ENCODE assay signal across 1 cellular context in the genomic region with DNA sequence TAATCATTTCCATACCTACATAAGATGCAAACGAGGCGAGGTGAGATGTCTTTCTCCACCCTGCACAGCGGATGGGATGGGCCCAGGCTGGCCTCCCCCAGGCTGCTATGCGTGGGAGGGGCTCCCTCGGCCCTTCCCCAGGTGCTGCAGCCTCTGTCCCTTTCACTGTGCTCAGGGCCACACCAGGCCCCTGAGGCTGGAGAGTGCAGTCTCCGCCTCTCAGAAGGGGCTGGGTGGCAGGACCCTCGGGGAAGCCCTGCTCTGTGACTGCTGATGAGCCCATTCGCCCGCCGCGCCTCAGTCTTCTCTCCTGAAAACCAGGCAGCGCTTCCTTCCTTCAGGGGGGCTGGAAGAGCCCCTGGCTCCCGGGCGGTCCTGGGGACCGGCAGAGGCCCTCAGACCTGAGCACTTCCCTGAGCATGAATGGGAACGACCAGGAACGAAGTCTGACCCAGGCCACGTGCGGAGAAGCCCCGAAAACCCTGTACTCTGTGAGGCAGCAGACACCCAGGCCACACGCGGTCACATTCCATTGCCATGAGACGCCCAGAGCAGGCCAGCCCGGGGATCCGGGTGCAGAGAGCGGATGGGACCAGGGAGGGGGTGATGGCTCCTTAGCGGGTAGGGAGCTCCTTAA.
TF ChIP-seq lines count a peak whose summit lies in the region.

No MANE protein-coding gene starts in this region.

TF ChIP-seq in HepG2, 621 proteins besides CTCF, POLR2A, EP300 and RAD21 (continued from another document and continues in another):
- TF ChIP-seq, protein P1, sequence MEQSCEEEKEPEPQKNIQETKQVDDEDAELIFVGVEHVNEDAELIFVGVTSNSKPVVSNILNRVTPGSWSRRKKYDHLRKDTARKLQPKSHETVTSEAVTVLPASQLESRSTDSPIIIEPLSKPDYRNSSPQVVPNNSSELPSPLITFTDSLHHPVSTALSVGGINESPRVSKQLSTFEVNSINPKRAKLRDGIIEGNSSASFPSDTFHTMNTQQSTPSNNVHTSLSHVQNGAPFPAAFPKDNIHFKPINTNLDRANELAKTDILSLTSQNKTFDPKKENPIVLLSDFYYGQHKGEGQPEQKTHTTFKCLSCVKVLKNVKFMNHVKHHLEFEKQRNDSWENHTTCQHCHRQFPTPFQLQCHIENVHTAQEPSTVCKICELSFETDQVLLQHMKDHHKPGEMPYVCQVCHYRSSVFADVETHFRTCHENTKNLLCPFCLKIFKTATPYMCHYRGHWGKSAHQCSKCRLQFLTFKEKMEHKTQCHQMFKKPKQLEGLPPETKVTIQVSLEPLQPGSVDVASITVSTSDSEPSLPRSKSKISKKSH (CRISPR knock-in tag; IDR thresholded peaks at IDR 0.05; ENCODE audit: borderline replicate concordance) = peak; percentile 48; the same call in 1 of the 2 replicates
- no peak for TF ChIP-seq ZNF34 (CRISPR knock-in tag; IDR thresholded peaks at IDR 0.05; ENCODE audit: borderline replicate concordance)
- TF ChIP-seq NCOA1 (CRISPR knock-in tag; IDR thresholded peaks at IDR 0.05) = no peak
- TF ChIP-seq SRSF4 (IDR thresholded peaks at IDR 0.05; ENCODE audit: low read depth, low read length, poor library complexity, severe bottlenecking) = no peak
- TF ChIP-seq KAT2B (IDR thresholded peaks at IDR 0.05; ENCODE audit: borderline replicate concordance, low read depth, low read length) = no peak
- no peak for TF ChIP-seq EEA1 (CRISPR knock-in tag; IDR thresholded peaks at IDR 0.05; ENCODE audit: borderline replicate concordance)
- no peak for TF ChIP-seq KDM1A (CRISPR knock-in tag; IDR thresholded peaks at IDR 0.05)
- TF ChIP-seq SATB2 (CRISPR knock-in tag; IDR thresholded peaks at IDR 0.05) = no peak
- TF ChIP-seq, protein P2, sequence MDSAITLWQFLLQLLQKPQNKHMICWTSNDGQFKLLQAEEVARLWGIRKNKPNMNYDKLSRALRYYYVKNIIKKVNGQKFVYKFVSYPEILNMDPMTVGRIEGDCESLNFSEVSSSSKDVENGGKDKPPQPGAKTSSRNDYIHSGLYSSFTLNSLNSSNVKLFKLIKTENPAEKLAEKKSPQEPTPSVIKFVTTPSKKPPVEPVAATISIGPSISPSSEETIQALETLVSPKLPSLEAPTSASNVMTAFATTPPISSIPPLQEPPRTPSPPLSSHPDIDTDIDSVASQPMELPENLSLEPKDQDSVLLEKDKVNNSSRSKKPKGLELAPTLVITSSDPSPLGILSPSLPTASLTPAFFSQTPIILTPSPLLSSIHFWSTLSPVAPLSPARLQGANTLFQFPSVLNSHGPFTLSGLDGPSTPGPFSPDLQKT (CRISPR knock-in tag; IDR thresholded peaks at IDR 0.05; ENCODE audit: borderline replicate concordance) = no peak
- TF ChIP-seq, protein P3, sequence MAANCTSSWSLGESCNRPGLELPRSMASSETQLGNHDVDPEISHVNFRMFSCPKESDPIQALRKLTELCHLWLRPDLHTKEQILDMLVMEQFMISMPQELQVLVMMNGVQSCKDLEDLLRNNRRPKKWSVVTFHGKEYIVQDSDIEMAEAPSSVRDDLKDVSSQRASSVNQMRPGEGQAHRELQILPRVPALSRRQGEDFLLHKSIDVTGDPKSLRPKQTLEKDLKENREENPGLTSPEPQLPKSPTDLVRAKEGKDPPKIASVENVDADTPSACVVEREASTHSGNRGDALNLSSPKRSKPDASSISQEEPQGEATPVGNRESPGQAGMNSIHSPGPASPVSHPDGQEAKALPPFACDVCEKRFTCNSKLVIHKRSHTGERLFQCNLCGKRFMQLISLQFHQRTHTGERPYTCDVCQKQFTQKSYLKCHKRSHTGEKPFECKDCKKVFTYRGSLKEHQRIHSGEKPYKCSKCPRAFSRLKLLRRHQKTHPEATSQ (CRISPR knock-in tag; IDR thresholded peaks at IDR 0.05; ENCODE audit: borderline replicate concordance) = no peak
- TF ChIP-seq, protein P4, sequence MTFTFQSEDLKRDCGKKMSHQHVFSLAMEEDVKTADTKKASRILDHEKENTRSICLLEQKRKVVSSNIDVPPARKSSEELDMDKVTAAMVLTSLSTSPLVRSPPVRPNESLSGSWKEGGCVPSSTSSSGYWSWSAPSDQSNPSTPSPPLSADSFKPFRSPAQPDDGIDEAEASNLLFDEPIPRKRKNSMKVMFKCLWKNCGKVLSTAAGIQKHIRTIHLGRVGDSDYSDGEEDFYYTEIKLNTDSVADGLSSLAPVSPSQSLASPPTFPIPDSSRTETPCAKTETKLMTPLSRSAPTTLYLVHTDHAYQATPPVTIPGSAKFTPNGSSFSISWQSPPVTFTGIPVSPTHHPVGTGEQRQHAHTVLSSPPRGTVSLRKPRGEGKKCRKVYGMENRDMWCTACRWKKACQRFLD (CRISPR knock-in tag; IDR thresholded peaks at IDR 0.05; ENCODE audit: borderline replicate concordance) = peak; percentile 84; the same call in 1 of the 2 replicates
- TF ChIP-seq, protein P5, sequence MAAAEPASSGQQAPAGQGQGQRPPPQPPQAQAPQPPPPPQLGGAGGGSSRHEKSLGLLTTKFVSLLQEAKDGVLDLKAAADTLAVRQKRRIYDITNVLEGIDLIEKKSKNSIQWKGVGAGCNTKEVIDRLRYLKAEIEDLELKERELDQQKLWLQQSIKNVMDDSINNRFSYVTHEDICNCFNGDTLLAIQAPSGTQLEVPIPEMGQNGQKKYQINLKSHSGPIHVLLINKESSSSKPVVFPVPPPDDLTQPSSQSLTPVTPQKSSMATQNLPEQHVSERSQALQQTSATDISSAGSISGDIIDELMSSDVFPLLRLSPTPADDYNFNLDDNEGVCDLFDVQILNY (CRISPR knock-in tag; conservative IDR thresholded peaks at IDR 0.05) = no peak
- TF ChIP-seq U2AF1 (optimal IDR thresholded peaks at IDR 0.05; ENCODE audit: low read depth, low read length) = no peak
- no peak for TF ChIP-seq SRF (IDR thresholded peaks at IDR 0.05; ENCODE audit: low read depth, low read length)
- TF ChIP-seq ZBTB7B (CRISPR knock-in tag; IDR thresholded peaks at IDR 0.05) = no peak
- TF ChIP-seq PCBP2 (optimal IDR thresholded peaks at IDR 0.05; ENCODE audit: low read depth, low read length, poor library complexity, severe bottlenecking) = no peak
- TF ChIP-seq ZNF83 (CRISPR knock-in tag; IDR thresholded peaks at IDR 0.05; ENCODE audit: borderline replicate concordance) = no peak
- TF ChIP-seq ZNF773 (CRISPR knock-in tag; IDR thresholded peaks at IDR 0.05; ENCODE audit: borderline replicate concordance) = 0 out of 2 replicates have a peak, but pooled peaks have one; percentile 45
- no peak for TF ChIP-seq ZBTB1 (CRISPR knock-in tag; IDR thresholded peaks at IDR 0.05; ENCODE audit: borderline replicate concordance)
- TF ChIP-seq, protein P6, sequence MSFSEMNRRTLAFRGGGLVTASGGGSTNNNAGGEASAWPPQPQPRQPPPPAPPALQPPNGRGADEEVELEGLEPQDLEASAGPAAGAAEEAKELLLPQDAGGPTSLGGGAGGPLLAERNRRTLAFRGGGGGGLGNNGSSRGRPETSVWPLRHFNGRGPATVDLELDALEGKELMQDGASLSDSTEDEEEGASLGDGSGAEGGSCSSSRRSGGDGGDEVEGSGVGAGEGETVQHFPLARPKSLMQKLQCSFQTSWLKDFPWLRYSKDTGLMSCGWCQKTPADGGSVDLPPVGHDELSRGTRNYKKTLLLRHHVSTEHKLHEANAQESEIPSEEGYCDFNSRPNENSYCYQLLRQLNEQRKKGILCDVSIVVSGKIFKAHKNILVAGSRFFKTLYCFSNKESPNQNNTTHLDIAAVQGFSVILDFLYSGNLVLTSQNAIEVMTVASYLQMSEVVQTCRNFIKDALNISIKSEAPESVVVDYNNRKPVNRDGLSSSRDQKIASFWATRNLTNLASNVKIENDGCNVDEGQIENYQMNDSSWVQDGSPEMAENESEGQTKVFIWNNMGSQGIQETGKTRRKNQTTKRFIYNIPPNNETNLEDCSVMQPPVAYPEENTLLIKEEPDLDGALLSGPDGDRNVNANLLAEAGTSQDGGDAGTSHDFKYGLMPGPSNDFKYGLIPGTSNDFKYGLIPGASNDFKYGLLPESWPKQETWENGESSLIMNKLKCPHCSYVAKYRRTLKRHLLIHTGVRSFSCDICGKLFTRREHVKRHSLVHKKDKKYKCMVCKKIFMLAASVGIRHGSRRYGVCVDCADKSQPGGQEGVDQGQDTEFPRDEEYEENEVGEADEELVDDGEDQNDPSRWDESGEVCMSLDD (CRISPR knock-in tag; IDR thresholded peaks at IDR 0.05; ENCODE audit: borderline replicate concordance) = peak; percentile 51; the same call in 1 of the 2 replicates
- 0 out of 2 replicates have a peak, but pooled peaks have one; percentile 43 for TF ChIP-seq REXO4 (CRISPR knock-in tag; IDR thresholded peaks at IDR 0.05; ENCODE audit: borderline replicate concordance)
- TF ChIP-seq, protein P7, sequence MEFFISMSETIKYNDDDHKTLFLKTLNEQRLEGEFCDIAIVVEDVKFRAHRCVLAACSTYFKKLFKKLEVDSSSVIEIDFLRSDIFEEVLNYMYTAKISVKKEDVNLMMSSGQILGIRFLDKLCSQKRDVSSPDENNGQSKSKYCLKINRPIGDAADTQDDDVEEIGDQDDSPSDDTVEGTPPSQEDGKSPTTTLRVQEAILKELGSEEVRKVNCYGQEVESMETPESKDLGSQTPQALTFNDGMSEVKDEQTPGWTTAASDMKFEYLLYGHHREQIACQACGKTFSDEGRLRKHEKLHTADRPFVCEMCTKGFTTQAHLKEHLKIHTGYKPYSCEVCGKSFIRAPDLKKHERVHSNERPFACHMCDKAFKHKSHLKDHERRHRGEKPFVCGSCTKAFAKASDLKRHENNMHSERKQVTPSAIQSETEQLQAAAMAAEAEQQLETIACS (CRISPR knock-in tag; IDR thresholded peaks at IDR 0.05) = no peak
- TF ChIP-seq KLF6 (CRISPR knock-in tag; IDR thresholded peaks at IDR 0.05) = peak; percentile 75; the same call in 1 of the 2 replicates
- TF ChIP-seq ZNF660 (CRISPR knock-in tag; IDR thresholded peaks at IDR 0.05; ENCODE audit: borderline replicate concordance, low read depth) = no peak
- no peak for TF ChIP-seq CBX2 (IDR thresholded peaks at IDR 0.05; ENCODE audit: low read depth, low read length)
- TF ChIP-seq CBX2 (CRISPR knock-in tag; IDR thresholded peaks at IDR 0.05; ENCODE audit: low read depth) = no peak
- no peak for TF ChIP-seq ATAD3A (CRISPR knock-in tag; IDR thresholded peaks at IDR 0.05)
- TF ChIP-seq, protein P8, sequence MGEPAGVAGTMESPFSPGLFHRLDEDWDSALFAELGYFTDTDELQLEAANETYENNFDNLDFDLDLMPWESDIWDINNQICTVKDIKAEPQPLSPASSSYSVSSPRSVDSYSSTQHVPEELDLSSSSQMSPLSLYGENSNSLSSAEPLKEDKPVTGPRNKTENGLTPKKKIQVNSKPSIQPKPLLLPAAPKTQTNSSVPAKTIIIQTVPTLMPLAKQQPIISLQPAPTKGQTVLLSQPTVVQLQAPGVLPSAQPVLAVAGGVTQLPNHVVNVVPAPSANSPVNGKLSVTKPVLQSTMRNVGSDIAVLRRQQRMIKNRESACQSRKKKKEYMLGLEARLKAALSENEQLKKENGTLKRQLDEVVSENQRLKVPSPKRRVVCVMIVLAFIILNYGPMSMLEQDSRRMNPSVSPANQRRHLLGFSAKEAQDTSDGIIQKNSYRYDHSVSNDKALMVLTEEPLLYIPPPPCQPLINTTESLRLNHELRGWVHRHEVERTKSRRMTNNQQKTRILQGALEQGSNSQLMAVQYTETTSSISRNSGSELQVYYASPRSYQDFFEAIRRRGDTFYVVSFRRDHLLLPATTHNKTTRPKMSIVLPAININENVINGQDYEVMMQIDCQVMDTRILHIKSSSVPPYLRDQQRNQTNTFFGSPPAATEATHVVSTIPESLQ (CRISPR knock-in tag; conservative IDR thresholded peaks at IDR 0.05) = no peak
- TF ChIP-seq RCOR2 (CRISPR knock-in tag; IDR thresholded peaks at IDR 0.05) = no peak
- TF ChIP-seq RFXAP (CRISPR knock-in tag; IDR thresholded peaks at IDR 0.05; ENCODE audit: borderline replicate concordance) = no peak
- TF ChIP-seq TARDBP (CRISPR knock-in tag; IDR thresholded peaks at IDR 0.05) = no peak
- TF ChIP-seq, protein P9, sequence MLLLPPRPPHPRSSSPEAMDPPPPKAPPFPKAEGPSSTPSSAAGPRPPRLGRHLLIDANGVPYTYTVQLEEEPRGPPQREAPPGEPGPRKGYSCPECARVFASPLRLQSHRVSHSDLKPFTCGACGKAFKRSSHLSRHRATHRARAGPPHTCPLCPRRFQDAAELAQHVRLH (CRISPR knock-in tag; IDR thresholded peaks at IDR 0.05; ENCODE audit: borderline replicate concordance, low read depth) = peak; percentile 77; the same call in 1 of the 2 replicates
- no peak for TF ChIP-seq TRIM24 (CRISPR knock-in tag; IDR thresholded peaks at IDR 0.05)
- TF ChIP-seq, protein P10, sequence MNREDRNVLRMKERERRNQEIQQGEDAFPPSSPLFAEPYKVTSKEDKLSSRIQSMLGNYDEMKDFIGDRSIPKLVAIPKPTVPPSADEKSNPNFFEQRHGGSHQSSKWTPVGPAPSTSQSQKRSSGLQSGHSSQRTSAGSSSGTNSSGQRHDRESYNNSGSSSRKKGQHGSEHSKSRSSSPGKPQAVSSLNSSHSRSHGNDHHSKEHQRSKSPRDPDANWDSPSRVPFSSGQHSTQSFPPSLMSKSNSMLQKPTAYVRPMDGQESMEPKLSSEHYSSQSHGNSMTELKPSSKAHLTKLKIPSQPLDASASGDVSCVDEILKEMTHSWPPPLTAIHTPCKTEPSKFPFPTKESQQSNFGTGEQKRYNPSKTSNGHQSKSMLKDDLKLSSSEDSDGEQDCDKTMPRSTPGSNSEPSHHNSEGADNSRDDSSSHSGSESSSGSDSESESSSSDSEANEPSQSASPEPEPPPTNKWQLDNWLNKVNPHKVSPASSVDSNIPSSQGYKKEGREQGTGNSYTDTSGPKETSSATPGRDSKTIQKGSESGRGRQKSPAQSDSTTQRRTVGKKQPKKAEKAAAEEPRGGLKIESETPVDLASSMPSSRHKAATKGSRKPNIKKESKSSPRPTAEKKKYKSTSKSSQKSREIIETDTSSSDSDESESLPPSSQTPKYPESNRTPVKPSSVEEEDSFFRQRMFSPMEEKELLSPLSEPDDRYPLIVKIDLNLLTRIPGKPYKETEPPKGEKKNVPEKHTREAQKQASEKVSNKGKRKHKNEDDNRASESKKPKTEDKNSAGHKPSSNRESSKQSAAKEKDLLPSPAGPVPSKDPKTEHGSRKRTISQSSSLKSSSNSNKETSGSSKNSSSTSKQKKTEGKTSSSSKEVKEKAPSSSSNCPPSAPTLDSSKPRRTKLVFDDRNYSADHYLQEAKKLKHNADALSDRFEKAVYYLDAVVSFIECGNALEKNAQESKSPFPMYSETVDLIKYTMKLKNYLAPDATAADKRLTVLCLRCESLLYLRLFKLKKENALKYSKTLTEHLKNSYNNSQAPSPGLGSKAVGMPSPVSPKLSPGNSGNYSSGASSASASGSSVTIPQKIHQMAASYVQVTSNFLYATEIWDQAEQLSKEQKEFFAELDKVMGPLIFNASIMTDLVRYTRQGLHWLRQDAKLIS (CRISPR knock-in tag; IDR thresholded peaks at IDR 0.05) = no peak
- TF ChIP-seq, protein P11, sequence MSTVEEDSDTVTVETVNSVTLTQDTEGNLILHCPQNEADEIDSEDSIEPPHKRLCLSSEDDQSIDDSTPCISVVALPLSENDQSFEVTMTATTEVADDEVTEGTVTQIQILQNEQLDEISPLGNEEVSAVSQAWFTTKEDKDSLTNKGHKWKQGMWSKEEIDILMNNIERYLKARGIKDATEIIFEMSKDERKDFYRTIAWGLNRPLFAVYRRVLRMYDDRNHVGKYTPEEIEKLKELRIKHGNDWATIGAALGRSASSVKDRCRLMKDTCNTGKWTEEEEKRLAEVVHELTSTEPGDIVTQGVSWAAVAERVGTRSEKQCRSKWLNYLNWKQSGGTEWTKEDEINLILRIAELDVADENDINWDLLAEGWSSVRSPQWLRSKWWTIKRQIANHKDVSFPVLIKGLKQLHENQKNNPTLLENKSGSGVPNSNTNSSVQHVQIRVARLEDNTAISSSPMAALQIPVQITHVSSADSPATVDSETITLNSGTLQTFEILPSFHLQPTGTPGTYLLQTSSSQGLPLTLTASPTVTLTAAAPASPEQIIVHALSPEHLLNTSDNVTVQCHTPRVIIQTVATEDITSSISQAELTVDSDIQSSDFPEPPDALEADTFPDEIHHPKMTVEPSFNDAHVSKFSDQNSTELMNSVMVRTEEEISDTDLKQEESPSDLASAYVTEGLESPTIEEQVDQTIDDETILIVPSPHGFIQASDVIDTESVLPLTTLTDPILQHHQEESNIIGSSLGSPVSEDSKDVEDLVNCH (CRISPR knock-in tag; IDR thresholded peaks at IDR 0.05) = no peak
- TF ChIP-seq ZNF761 (CRISPR knock-in tag; conservative IDR thresholded peaks at IDR 0.05) = 0 out of 2 replicates have a peak, but pooled peaks have one; percentile 32
